ENCODE assay signal across 8 cellular contexts in the genomic region with DNA sequence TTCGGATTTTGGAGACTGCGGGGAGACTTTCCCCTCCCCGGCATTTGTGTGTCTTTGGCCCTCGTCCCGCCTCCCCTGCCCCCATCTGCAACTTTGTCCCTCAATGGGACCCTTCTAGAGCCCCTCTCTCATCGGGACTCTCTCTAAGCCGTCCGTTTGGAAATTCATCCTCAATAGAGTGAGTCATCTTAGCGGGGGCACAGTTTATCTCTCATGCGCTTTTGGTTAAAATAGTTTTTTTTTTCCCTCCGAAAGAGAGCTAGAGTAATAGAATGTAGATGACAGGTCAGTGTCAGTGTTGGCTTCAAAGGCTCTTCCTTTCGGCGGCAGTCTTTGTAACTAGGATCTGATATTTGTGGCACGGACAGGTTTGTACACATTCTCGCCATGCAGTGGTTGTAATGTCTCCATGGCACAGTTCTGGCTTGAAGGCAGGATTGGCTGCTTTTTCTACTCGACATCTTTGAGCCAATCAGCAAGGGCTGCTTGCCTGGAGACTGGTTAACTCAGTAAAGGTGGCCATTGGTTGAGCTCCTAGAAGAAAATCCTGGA. TPM values are rescaled to one million over a fixed set of nuclear protein-coding genes. Genes with fewer than 3 reads are reported as not detected.
DNase-seq lines count a peak whose midpoint lies in the region; ATAC-seq and TF ChIP-seq lines count a peak whose summit lies in the region.

No MANE protein-coding gene starts in this region.

- peaks cover 10% of the 10 kb centered on the region for H3K36me3 Mint-ChIP-seq in activated B cell treated with CpG ODN at 0.5 μM for 24 hours (ENCODE audit: low read depth)
- peaks cover 31% of the 10 kb centered on the region for H3K36me3 Mint-ChIP-seq in central memory CD8-positive, alpha-beta T cell (ENCODE audit: insufficient read depth)

- ATAC-seq in GM18909 (IDR thresholded peaks at IDR 0.05; ENCODE audit: poor library complexity, unreplicated experiment) (peak; percentile 72), HG03159 (IDR thresholded peaks at IDR 0.05; ENCODE audit: unreplicated experiment) (peak; percentile 67), activated B cell treated with CpG ODN at 0.5 μM for 24 hours (ENCODE audit: low read depth) (peak; percentile 70)
- peak; percentile 78 for ATAC-seq in central memory CD8-positive, alpha-beta T cell (replicated peaks; ENCODE audit: extremely low read depth, poor library complexity, severe bottlenecking)

- peak overlapping the region; percentile 95 for H3K4me3 Mint-ChIP-seq in activated B cell treated with CpG ODN at 0.5 μM for 24 hours
- H3K4me3 Mint-ChIP-seq in central memory CD8-positive, alpha-beta T cell: peak overlapping the region; percentile 95

- H3K4me3 ChIP-seq in AG09309 (ENCODE audit: control insufficient read depth, low read depth, low read length): peak overlapping the region; percentile 89

- H3K9me3 Mint-ChIP-seq in activated B cell treated with CpG ODN at 0.5 μM for 24 hours: no peaks in the 10 kb centered on the region
- no peaks in the 10 kb centered on the region for H3K9me3 Mint-ChIP-seq in central memory CD8-positive, alpha-beta T cell

- peaks cover 27% of the 10 kb centered on the region for H3K4me1 Mint-ChIP-seq in activated B cell treated with CpG ODN at 0.5 μM for 24 hours
- H3K4me1 Mint-ChIP-seq in central memory CD8-positive, alpha-beta T cell: peaks cover 38% of the 10 kb centered on the region

- peak overlapping the region; percentile 92 for H3K27ac Mint-ChIP-seq in activated B cell treated with CpG ODN at 0.5 μM for 24 hours
- peak overlapping the region; percentile 83 for H3K27ac Mint-ChIP-seq in central memory CD8-positive, alpha-beta T cell (ENCODE audit: low read depth)

- POLR2A ChIA-PET in activated B cell treated with CpG ODN at 0.5 μM for 24 hours (lab: Charles Lee): interaction anchor here (0.5 to 1.0 kb wide), 9 partner anchors 126 to 627 kb away, joined by 3 to 6 read pairs (median 3); no protein-coding TSS in a partner anchor

- TF ChIP-seq CTCF in AG09309 (IDR thresholded peaks at IDR 0.05; ENCODE audit: control insufficient read depth, insufficient read depth, low read depth, low read length, missing control alignments): no peak
- TF ChIP-seq CTCF in activated B cell treated with CpG ODN at 0.5 μM for 24 hours (IDR thresholded peaks at IDR 0.05): no peak

- DNase-seq in AG09309 (ENCODE audit: low read depth) (peak; percentile 89), NCI-H2196 treated with DMSO at 0.1 percent for 48 hours (lab: John Stamatoyannopoulos, UW; ENCODE audit: unreplicated experiment) (peak; percentile 87), activated B cell treated with CpG ODN at 0.5 μM for 24 hours (peak; percentile 19), islet precursor cell (peak; percentile 96)
- peak; percentile 35 to 57 for DNase-seq in central memory CD8-positive, alpha-beta T cell (ENCODE audit: low spot score in 2 of 2)
- peak; percentile 44 to 68 (median 63) for DNase-seq in stimulated activated CD4-positive, alpha-beta T cell treated with anti-CD3 and anti-CD28 coated beads, Interleukin-12 subunit alpha, Interleukin-12 subunit beta, amount 100 ng/mL, for 48 hours (ENCODE audit: low read depth in 2 of 3, low spot score in 1 of 3)

- intact Hi-C loops in activated B cell treated with CpG ODN at 0.5 μM for 24 hours (cut with micrococcal nuclease): loop anchor here (1.0 to 5.0 kb wide), 12 partner anchors 93 to 840 kb away; a partner anchor contains a TSS

- CTCF ChIA-PET in activated B cell treated with CpG ODN at 0.5 μM for 24 hours (lab: Charles Lee): interaction anchor here (1.0 to 5.4 kb wide), 5 partner anchors 128 to 269 kb away, joined by 4 to 54 read pairs (median 5); no protein-coding TSS in a partner anchor

- H3K27me3 Mint-ChIP-seq in activated B cell treated with CpG ODN at 0.5 μM for 24 hours: no peaks in the 10 kb centered on the region
- no peaks in the 10 kb centered on the region for H3K27me3 Mint-ChIP-seq in central memory CD8-positive, alpha-beta T cell

RNA-seq across cellular contexts. Expression of a gene that starts 1.0 kb away (rescaled TPM):
- 6.0 and 6.2 TPM in 2 replicates for total RNA-seq in activated B cell treated with CpG ODN at 0.5 μM for 24 hours

Comparison
In these comparisons a context has a peak if more than half of its experiments do, and no peak if none do; other contexts are left out.
1. Peak in every context shown above with its lines: DNase-seq, ATAC-seq and H3K4me3 ChIP-seq.
2. DNase-seq: peak in every context shown above with its lines; median percentile 96 in islet precursor cell; 89 in AG09309; 87 in NCI-H2196 treated with DMSO at 0.1 percent for 48 hours; 63 in stimulated activated CD4-positive, alpha-beta T cell treated with anti-CD3 and anti-CD28 coated beads, Interleukin-12 subunit alpha, Interleukin-12 subunit beta, amount 100 ng/mL, for 48 hours; 46 in central memory CD8-positive, alpha-beta T cell; 19 in activated B cell treated with CpG ODN at 0.5 μM for 24 hours.